ENCODE assay signal across 31 cellular contexts in genomic region chr20:43392561-43392960, GRCh38.
"Had no signal": no experiment of that assay in that cellular context is flagged by ENCODE, and none has a peak within 500 bp of the region (broad histone marks: within the 10 kb centered on the region; RNA-seq: fewer than 3 reads in every experiment).

No MANE protein-coding gene starts in this region.

- H3K27ac Mint-ChIP-seq: activated B cell treated with CpG ODN at 0.5 μM for 24 hours; activated CD4-positive, alpha-beta memory T cell treated with anti-CD3 and anti-CD28 coated beads for 36 hours; activated CD4-positive, alpha-beta T cell treated with anti-CD3 and anti-CD28 coated beads, Interleukin-2, amount 10 ng/mL, durations not matched to agents 24 days and 14 days; activated CD8-positive, alpha-beta T cell treated with anti-CD3 and anti-CD28 coated beads for 36 hours; activated naive CD4-positive, alpha-beta T cell treated with anti-CD3 and anti-CD28 coated beads, Interleukin-2, amount 10 ng/mL, durations not matched to agents 7 days and 5 days; activated naive CD4-positive, alpha-beta T cell treated with anti-CD3 and anti-CD28 coated beads, Interleukin-2, amount 50 U/mL, for 24 hours; activated naive CD8-positive, alpha-beta T cell; activated naive CD8-positive, alpha-beta T cell treated with anti-CD3 and anti-CD28 coated beads, Interleukin-2, amount 10 ng/mL, durations not matched to agents 7 days and 5 days; activated naive CD8-positive, alpha-beta T cell treated with anti-CD3 and anti-CD28 coated beads, Interleukin-2, amount 50 U/mL, for 24 hours; activated T-cell treated with anti-CD3 and anti-CD28 coated beads, Interleukin-2, amount 50 U/mL, for 72 hours; activated T-helper 1 cell treated with anti-CD3 and anti-CD28 coated beads, Interleukin-12 subunit alpha, Interleukin-12 subunit beta, Interleukin-2, Interleukin-4 antibody, amounts not matched to agents 30 ng/mL and 10 ng/mL and 1 ng/mL, durations not matched to agents 14 hours and 24 hours and 36 hours; activated T-helper 2 cell treated with anti-CD3 and anti-CD28 coated beads, Interferon-gamma antibody, Interleukin-2, Interleukin-4, amounts not matched to agents 10 μg/mL and 5 μg/mL and 100 μg/mL, durations not matched to agents 14 hours and 24 hours and 36 hours; brain; T-cell; T-helper 17 cell had no signal

- H3K4me1 ChIP-seq: ascending aorta had no signal

- H3K27ac ChIP-seq: ascending aorta, VCaP had no signal

- H3K36me3 ChIP-seq: ascending aorta had no signal

- H3K36me3 Mint-ChIP-seq: activated CD4-positive, alpha-beta memory T cell treated with anti-CD3 and anti-CD28 coated beads for 36 hours; activated naive CD4-positive, alpha-beta T cell treated with anti-CD3 and anti-CD28 coated beads, Interleukin-2, amount 10 ng/mL, durations not matched to agents 7 days and 5 days; activated naive CD4-positive, alpha-beta T cell treated with anti-CD3 and anti-CD28 coated beads, Interleukin-2, amount 50 U/mL, for 24 hours; activated naive CD8-positive, alpha-beta T cell; activated naive CD8-positive, alpha-beta T cell treated with anti-CD3 and anti-CD28 coated beads, Interleukin-2, amount 10 ng/mL, durations not matched to agents 7 days and 5 days; brain; T-cell had no signal

- H3K27me3 ChIP-seq: ascending aorta had no signal

- H3K4me1 Mint-ChIP-seq: activated B cell treated with CpG ODN at 0.5 μM for 24 hours; activated CD4-positive, alpha-beta T cell treated with anti-CD3 and anti-CD28 coated beads, Interleukin-2, amount 10 ng/mL, durations not matched to agents 24 days and 14 days; activated naive CD4-positive, alpha-beta T cell treated with anti-CD3 and anti-CD28 coated beads, Interleukin-2, amount 10 ng/mL, durations not matched to agents 7 days and 5 days; activated naive CD4-positive, alpha-beta T cell treated with anti-CD3 and anti-CD28 coated beads, Interleukin-2, amount 50 U/mL, for 24 hours; activated naive CD8-positive, alpha-beta T cell treated with anti-CD3 and anti-CD28 coated beads, Interleukin-2, amount 10 ng/mL, durations not matched to agents 7 days and 5 days; activated naive CD8-positive, alpha-beta T cell treated with anti-CD3 and anti-CD28 coated beads, Interleukin-2, amount 50 U/mL, for 24 hours; brain; T-cell; T-helper 17 cell had no signal

- H3K4me3 Mint-ChIP-seq: activated B cell treated with CpG ODN at 0.5 μM for 24 hours; activated CD4-positive, alpha-beta memory T cell treated with anti-CD3 and anti-CD28 coated beads for 36 hours; activated CD4-positive, alpha-beta T cell treated with anti-CD3 and anti-CD28 coated beads, Interleukin-2, amount 10 ng/mL, durations not matched to agents 24 days and 14 days; activated CD8-positive, alpha-beta T cell treated with anti-CD3 and anti-CD28 coated beads for 36 hours; activated naive CD4-positive, alpha-beta T cell treated with anti-CD3 and anti-CD28 coated beads, Interleukin-2, amount 10 ng/mL, durations not matched to agents 7 days and 5 days; activated naive CD4-positive, alpha-beta T cell treated with anti-CD3 and anti-CD28 coated beads, Interleukin-2, amount 50 U/mL, for 24 hours; activated naive CD8-positive, alpha-beta T cell; activated naive CD8-positive, alpha-beta T cell treated with anti-CD3 and anti-CD28 coated beads, Interleukin-2, amount 10 ng/mL, durations not matched to agents 7 days and 5 days; activated naive CD8-positive, alpha-beta T cell treated with anti-CD3 and anti-CD28 coated beads, Interleukin-2, amount 50 U/mL, for 24 hours; activated T-cell treated with anti-CD3 and anti-CD28 coated beads, Interleukin-2, amount 50 U/mL, for 4 hours; activated T-cell treated with anti-CD3 and anti-CD28 coated beads, Interleukin-2, amount 50 U/mL, for 72 hours; activated T-helper 1 cell treated with anti-CD3 and anti-CD28 coated beads, Interleukin-12 subunit alpha, Interleukin-12 subunit beta, Interleukin-2, Interleukin-4 antibody, amounts not matched to agents 30 ng/mL and 10 ng/mL and 1 ng/mL, durations not matched to agents 14 hours and 24 hours and 36 hours; brain; T-cell; T-helper 17 cell had no signal

- DNase-seq: activated B cell treated with CpG ODN at 0.5 μM for 24 hours; activated CD4-positive, alpha-beta memory T cell treated with anti-CD3 and anti-CD28 coated beads for 36 hours; activated CD4-positive, alpha-beta T cell treated with anti-CD3 and anti-CD28 coated beads for 4 hours; activated CD4-positive, alpha-beta T cell treated with anti-CD3 and anti-CD28 coated beads, Interleukin-2, amount 10 ng/mL, durations not matched to agents 24 days and 14 days; activated CD4-positive, alpha-beta T cell treated with anti-CD3 and anti-CD28 coated beads, Interleukin-2, amount 50 U/mL, for 1 hour; activated CD4-positive, alpha-beta T cell treated with anti-CD3 and anti-CD28 coated beads, Interleukin-2, amount 50 U/mL, for 4 hours; activated CD4-positive, CD25-positive, alpha-beta regulatory T cell treated with anti-CD3 and anti-CD28 coated beads, Interleukin-2, amount 50 U/mL, for 72 hours; activated CD8-positive, alpha-beta memory T cell treated with anti-CD3 and anti-CD28 coated beads, Interleukin-2, amount 50 U/mL, for 4 hours; activated CD8-positive, alpha-beta T cell treated with anti-CD3 and anti-CD28 coated beads for 36 hours; activated effector memory CD4-positive, alpha-beta T cell treated with Interleukin-2 at 50 U/mL for 16 hours; activated gamma-delta T cell; activated naive CD4-positive, alpha-beta T cell treated with anti-CD3 and anti-CD28 coated beads, Interleukin-2, amount 10 ng/mL, durations not matched to agents 7 days and 5 days; activated naive CD4-positive, alpha-beta T cell treated with Interleukin-2 at 50 U/mL for 16 hours; activated naive CD8-positive, alpha-beta T cell treated with anti-CD3 and anti-CD28 coated beads, Interleukin-2, amount 10 ng/mL, durations not matched to agents 7 days and 5 days; activated naive CD8-positive, alpha-beta T cell treated with anti-CD3 and anti-CD28 coated beads, Interleukin-2, amount 50 U/mL, for 24 hours; activated T-cell treated with anti-CD3 and anti-CD28 coated beads for 4 hours; activated T-cell treated with anti-CD3 and anti-CD28 coated beads, Interleukin-2, amount 50 U/mL, for 1 hour; activated T-cell treated with anti-CD3 and anti-CD28 coated beads, Interleukin-2, amount 50 U/mL, for 4 hours; activated T-cell treated with anti-CD3 and anti-CD28 coated beads, Interleukin-2, amount 50 U/mL, for 72 hours; amygdala; anterior cingulate cortex; central memory CD4-positive, alpha-beta T cell; T-cell; T-helper 17 cell had no signal

- H3K4me3 ChIP-seq: ascending aorta had no signal

- ATAC-seq: activated CD8-positive, alpha-beta T cell treated with anti-CD3 and anti-CD28 coated beads for 36 hours; activated naive CD8-positive, alpha-beta T cell treated with anti-CD3 and anti-CD28 coated beads, Interleukin-2, amount 50 U/mL, for 24 hours; activated T-cell treated with anti-CD3 and anti-CD28 coated beads, Interleukin-2, amount 50 U/mL, for 4 hours; activated T-cell treated with anti-CD3 and anti-CD28 coated beads, Interleukin-2, amount 50 U/mL, for 72 hours; T-cell; T-helper 17 cell had no signal

- H3K27me3 Mint-ChIP-seq: brain had no signal

- H3K9me3 ChIP-seq: ascending aorta had no signal

- H3K9me3 Mint-ChIP-seq: activated CD4-positive, alpha-beta memory T cell treated with anti-CD3 and anti-CD28 coated beads for 36 hours; activated CD4-positive, alpha-beta T cell treated with anti-CD3 and anti-CD28 coated beads, Interleukin-2, amount 10 ng/mL, durations not matched to agents 24 days and 14 days; activated CD8-positive, alpha-beta T cell treated with anti-CD3 and anti-CD28 coated beads for 36 hours; activated naive CD4-positive, alpha-beta T cell treated with anti-CD3 and anti-CD28 coated beads, Interleukin-2, amount 10 ng/mL, durations not matched to agents 7 days and 5 days; activated naive CD4-positive, alpha-beta T cell treated with anti-CD3 and anti-CD28 coated beads, Interleukin-2, amount 50 U/mL, for 24 hours; activated T-cell treated with anti-CD3 and anti-CD28 coated beads, Interleukin-2, amount 50 U/mL, for 4 hours; activated T-cell treated with anti-CD3 and anti-CD28 coated beads, Interleukin-2, amount 50 U/mL, for 72 hours; activated T-helper 1 cell treated with anti-CD3 and anti-CD28 coated beads, Interleukin-12 subunit alpha, Interleukin-12 subunit beta, Interleukin-2, Interleukin-4 antibody, amounts not matched to agents 30 ng/mL and 10 ng/mL and 1 ng/mL, durations not matched to agents 14 hours and 24 hours and 36 hours; activated T-helper 2 cell treated with anti-CD3 and anti-CD28 coated beads, Interferon-gamma antibody, Interleukin-2, Interleukin-4, amounts not matched to agents 10 μg/mL and 5 μg/mL and 100 μg/mL, durations not matched to agents 14 hours and 24 hours and 36 hours had no signal
